In genomic region chr7:28984631-28985030, GRCh38 we compare ENCODE assay signal across 8 cellular contexts. TPM values are rescaled to one million over a fixed set of nuclear protein-coding genes. Genes with fewer than 3 reads are reported as not detected.
A peak's percentile ranks its signal among the peaks of the same experiment; 100 is the strongest.
DNase-seq lines count a peak whose midpoint lies in the region; ATAC-seq and TF ChIP-seq lines count a peak whose summit lies in the region.

No MANE protein-coding gene starts in this region.

- no peak for TF ChIP-seq CTCF in astrocyte of the spinal cord (IDR thresholded peaks at IDR 0.05; ENCODE audit: low read depth, low read length)

- no peak overlapping the region for H3K4me3 ChIP-seq in astrocyte of the spinal cord (ENCODE audit: low read depth, low read length)

- ATAC-seq in HG02623 (IDR thresholded peaks at IDR 0.05; ENCODE audit: unreplicated experiment): no peak
- no peak for ATAC-seq in HG02610 (IDR thresholded peaks at IDR 0.05; ENCODE audit: unreplicated experiment)

- peak; percentile 87 for DNase-seq in A172 (ENCODE audit: low spot score)
- peak; percentile 8 for DNase-seq in HT-29 (ENCODE audit: low spot score)
- peak; percentile 91 for DNase-seq in astrocyte of the spinal cord (ENCODE audit: low read depth, low spot score)
- DNase-seq in iris pigment epithelial cell (ENCODE audit: low read depth): peak; percentile 87
- no peak for DNase-seq in NCI-H1436 (lab: John Stamatoyannopoulos, UW)
- no peak for DNase-seq in central memory CD4-positive, alpha-beta T cell

- in situ Hi-C loops in astrocyte of the spinal cord (cut with HindIII; ENCODE audit: low sequenced_read_pairs): no loop called here

RNA-seq across cellular contexts. Expression of gene TRIL, which starts 26.5 kb away (rescaled TPM):
- not detected in 2 replicates for total RNA-seq in A172 (2014; rRNA removed; shearing (Covaris generic))
- 0.03 TPM in 1 of 2 replicates, not detected in the other for total RNA-seq in HT-29 (2014; rRNA removed; shearing (Covaris generic))

Comparison
In these comparisons a context has a peak if more than half of its experiments do, and no peak if none do; other contexts are left out.
1. DNase-seq: peak in A172 (single experiment), HT-29 (single experiment), astrocyte of the spinal cord (single experiment) and iris pigment epithelial cell (single experiment); none in NCI-H1436 (single experiment) and central memory CD4-positive, alpha-beta T cell (single experiment).